Comparison of ENCODE assay signal across 8 cellular contexts in the genomic region with DNA sequence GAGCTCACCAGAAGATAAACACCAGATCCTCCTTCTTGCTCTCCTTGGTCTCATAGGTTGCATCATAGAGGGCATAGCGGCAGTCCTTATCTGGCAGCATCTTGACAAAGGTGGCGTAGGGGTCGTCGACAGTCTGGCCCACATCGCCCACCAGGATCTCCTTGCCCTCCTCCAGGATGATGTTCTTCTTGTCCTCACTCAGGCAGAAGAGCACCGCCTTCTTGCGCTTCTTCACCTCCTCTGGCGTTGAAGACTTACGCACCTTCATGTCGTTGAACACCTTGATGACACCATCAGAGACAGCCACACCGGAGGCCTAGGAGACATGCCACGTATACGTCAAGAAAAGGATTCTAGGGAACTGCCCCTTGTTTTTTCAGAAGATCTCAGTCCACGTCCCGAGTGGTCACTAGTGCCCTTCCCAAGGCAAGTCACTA. TPM values are rescaled to one million over a fixed set of nuclear protein-coding genes. Genes with fewer than 3 reads are reported as not detected.
DNase-seq lines count a peak whose midpoint lies in the region; ATAC-seq and TF ChIP-seq lines count a peak whose summit lies in the region.

No MANE protein-coding gene starts in this region.

- H3K9me3 Mint-ChIP-seq in activated naive CD8-positive, alpha-beta T cell (ENCODE audit: low read depth) = no peaks in the 10 kb centered on the region

- H3K9ac ChIP-seq in subcutaneous abdominal adipose tissue (ENCODE audit: low read length in 5 of 5) = peak overlapping the region in 3 of 5 donors; percentile 93 to 98 (median 93)

- POLR2A ChIA-PET in GM10248 (lab: Yijun Ruan, JAX) = interaction anchor here (0.8 kb wide), 1 partner anchor 9 kb away, joined by 3 read pairs; no protein-coding TSS in a partner anchor

- no peaks in the 10 kb centered on the region for H3K27me3 Mint-ChIP-seq in activated naive CD8-positive, alpha-beta T cell

- H3K36me3 ChIP-seq in left lung (peaks cover 6 to 54% of the 10 kb centered on the region in 2 donors), subcutaneous abdominal adipose tissue (ENCODE audit: control insufficient read depth in 5 of 5, insufficient read depth in 5 of 5, low read length in 5 of 5) (peaks cover 0 to 54% (median 49%) of the 10 kb centered on the region in 5 donors)

- peaks cover 46% of the 10 kb centered on the region for H3K4me1 Mint-ChIP-seq in activated naive CD8-positive, alpha-beta T cell (ENCODE audit: low read depth)

- H3K27ac Mint-ChIP-seq in activated naive CD8-positive, alpha-beta T cell = peak overlapping the region; percentile 93

- no peak for ATAC-seq in left lung

- H3K4me3 ChIP-seq in left lung (peak overlapping the region; percentile 95 to 96), subcutaneous abdominal adipose tissue (ENCODE audit: low read depth in 1 of 5, low read length in 5 of 5) (peak overlapping the region; percentile 78 to 97 (median 96))

- peaks cover 8 to 52% of the 10 kb centered on the region in 2 donors for H3K4me1 ChIP-seq in left lung
- H3K4me1 ChIP-seq in subcutaneous abdominal adipose tissue (ENCODE audit: control insufficient read depth in 5 of 5, insufficient read depth in 5 of 5, low read length in 5 of 5) = peaks cover 12 to 45% (median 35%) of the 10 kb centered on the region in 5 donors

- H3K36me3 Mint-ChIP-seq in activated naive CD8-positive, alpha-beta T cell = peaks cover 16% of the 10 kb centered on the region

- intact Hi-C loops in left lung (cut with DNase I) = no loop called here

- peak overlapping the region; percentile 97 for H3K4me3 Mint-ChIP-seq in activated naive CD8-positive, alpha-beta T cell

- H3K9me3 ChIP-seq in left lung (no peaks in the 10 kb centered on the region), subcutaneous abdominal adipose tissue (ENCODE audit: control insufficient read depth in 5 of 5, low read length in 5 of 5) (peaks cover 0 to 7% (median 5%) of the 10 kb centered on the region in 5 donors)

- CTCF ChIA-PET in GM10248 (lab: Yijun Ruan, JAX) = no interaction called here

- H3K27ac ChIP-seq in left lung (peak overlapping the region in 1 of 2 donors; percentile 99), subcutaneous abdominal adipose tissue (ENCODE audit: low read depth, low read length) (peak overlapping the region; percentile 93)

- H3K27me3 ChIP-seq in left lung = no peaks in the 10 kb centered on the region
- no peaks in the 10 kb centered on the region for H3K27me3 ChIP-seq in subcutaneous abdominal adipose tissue (ENCODE audit: control insufficient read depth in 5 of 5, insufficient read depth in 4 of 5, low read length in 5 of 5)

- TF ChIP-seq CTCF in left lung (IDR thresholded peaks at IDR 0.05) (no peak), GM10248 (IDR thresholded peaks at IDR 0.05; ENCODE audit: control extremely low read depth, extremely low read depth, low read depth, missing control alignments) (no peak)

- peak; percentile 56 for DNase-seq in activated effector memory CD4-positive, alpha-beta T cell treated with anti-CD3 and anti-CD28 coated beads, Interleukin-2, amount 50 U/mL, for 16 hours
- DNase-seq in activated effector memory CD4-positive, alpha-beta T cell treated with Interleukin-2 at 50 U/mL for 16 hours = no peak
- DNase-seq in left lung (no peak), AG08396 (ENCODE audit: low spot score) (no peak), nucleus accumbens (lab: John Stamatoyannopoulos, UW) (no peak), GM10248 (ENCODE audit: extremely low spot score) (no peak)

RNA-seq across cellular contexts. Expression of a gene that starts 2.0 kb away (rescaled TPM):
- 1,000 to 10,000 TPM in 1 of 2 donors, 100 to 1,000 TPM in 1; 790 to 1,162 TPM for total RNA-seq in left lung

RNA-seq across cellular contexts. Expression of a gene that starts 4.3 kb away (rescaled TPM):
- 10 to 100 TPM; 43.4 to 50.7 TPM for total RNA-seq in left lung

RNA-seq across cellular contexts. Expression of a gene that starts 16.7 kb away (rescaled TPM):
- total RNA-seq in left lung = 100 to 1,000 TPM in 1 of 2 donors, 10 to 100 TPM in 1; 67.6 to 113 TPM

RNA-seq across cellular contexts. Expression of a gene that starts 22.2 kb away (rescaled TPM):
- total RNA-seq in left lung = 1 to 10 TPM in 1 of 2 donors, under 1 TPM in 1; 0.24 to 1.9 TPM

RNA-seq across cellular contexts. Expression of a gene that starts 23.7 kb away (rescaled TPM):
- total RNA-seq in left lung = 1 to 10 TPM; 5.8 to 9.1 TPM
